Comparison of ENCODE assay signal across 15 cellular contexts in genomic region chr16:81618661-81619060, GRCh38.
DNase-seq lines count a peak whose midpoint lies in the region; ATAC-seq and TF ChIP-seq lines count a peak whose summit lies in the region.
"Had no signal": no experiment of that assay in that cellular context is flagged by ENCODE, and none has a peak within 500 bp of the region (broad histone marks: within the 10 kb centered on the region; RNA-seq: fewer than 3 reads in every experiment).

No MANE protein-coding gene starts in this region.

- H3K27me3 ChIP-seq in CD4-positive, alpha-beta memory T cell (ENCODE audit: insufficient read depth, low read length): no peaks in the 10 kb centered on the region
- H3K27me3 ChIP-seq in neural progenitor cell (no peaks in the 10 kb centered on the region), SJCRH30 (no peaks in the 10 kb centered on the region)
- H3K27me3 ChIP-seq: upper lobe of left lung had no signal

- H2AFZ ChIP-seq in neural progenitor cell (replicated peaks): no peak overlapping the region

- no peak overlapping the region for H3K4me3 ChIP-seq in CD4-positive, alpha-beta memory T cell (ENCODE audit: low read length in 2 of 2)
- no peak overlapping the region for H3K4me3 ChIP-seq in neural progenitor cell
- no peak overlapping the region for H3K4me3 ChIP-seq in SJCRH30
- H3K4me3 ChIP-seq: upper lobe of left lung had no signal

- H3F3A ChIP-seq in neural progenitor cell (ENCODE audit: low read depth): peaks cover 5% of the 10 kb centered on the region

- intact Hi-C loops in CD4-positive, alpha-beta memory T cell (cut with micrococcal nuclease): loop anchor here (5.0 kb wide), 1 partner anchor 96 kb away; no protein-coding TSS in a partner anchor

- ATAC-seq in esophagus mucosa: peak; percentile 27
- ATAC-seq: activated CD8-positive, alpha-beta T cell treated with anti-CD3 and anti-CD28 coated beads, Interleukin-2, amount 10 ng/mL, durations not matched to agents 7 days and 5 days had no signal

- H3K36me3 Mint-ChIP-seq in CD4-positive, alpha-beta memory T cell: peaks cover 4 to 8% of the 10 kb centered on the region in 2 donors
- H3K36me3 Mint-ChIP-seq in neural progenitor cell: peaks cover 14% of the 10 kb centered on the region

- no peak overlapping the region for H3K27ac ChIP-seq in CD4-positive, alpha-beta memory T cell (ENCODE audit: low read depth, low read length)
- H3K27ac ChIP-seq in neural progenitor cell (no peak overlapping the region), SJCRH30 (no peak overlapping the region)

- H3K79me2 ChIP-seq in neural progenitor cell (ENCODE audit: low read depth): peaks cover 5% of the 10 kb centered on the region

- no peaks in the 10 kb centered on the region for H3K9me3 Mint-ChIP-seq in CD4-positive, alpha-beta memory T cell
- peaks cover 10% of the 10 kb centered on the region for H3K9me3 Mint-ChIP-seq in neural progenitor cell

- H4K20me1 ChIP-seq in neural progenitor cell (ENCODE audit: low read depth): peaks cover 32% of the 10 kb centered on the region

- no peak for TF ChIP-seq CTCF in neural progenitor cell (IDR thresholded peaks at IDR 0.05)

- no peaks in the 10 kb centered on the region for H3K9me3 ChIP-seq in CD4-positive, alpha-beta memory T cell (ENCODE audit: control insufficient read depth in 1 of 2, low read length in 2 of 2)
- no peaks in the 10 kb centered on the region for H3K9me3 ChIP-seq in neural progenitor cell (ENCODE audit: low read depth)
- H3K9me3 ChIP-seq in SJCRH30 (replicated peaks): no peaks in the 10 kb centered on the region
- H3K9me3 ChIP-seq: upper lobe of left lung had no signal

- CTCF ChIA-PET in CD4-positive, alpha-beta memory T cell (lab: Charles Lee; ENCODE audit: partially characterized antibody): interaction anchor here (1.0 to 3.3 kb wide), 5 partner anchors 79 to 215 kb away, joined by 3 to 15 read pairs (median 5); no protein-coding TSS in a partner anchor

- H3K4me1 Mint-ChIP-seq in CD4-positive, alpha-beta memory T cell: peaks cover 15 to 24% (median 16%) of the 10 kb centered on the region in 4 donors
- peaks cover 19% of the 10 kb centered on the region for H3K4me1 Mint-ChIP-seq in neural progenitor cell

- peak overlapping the region in 1 of 8 donors; percentile 33 for H3K4me3 Mint-ChIP-seq in CD4-positive, alpha-beta memory T cell
- no peak overlapping the region for H3K4me3 Mint-ChIP-seq in neural progenitor cell
- H3K4me3 Mint-ChIP-seq: activated CD8-positive, alpha-beta T cell treated with anti-CD3 and anti-CD28 coated beads, Interleukin-2, amount 10 ng/mL, durations not matched to agents 7 days and 5 days had no signal

- POLR2A ChIA-PET in CD4-positive, alpha-beta memory T cell (lab: Charles Lee; ENCODE audit: partially characterized antibody): interaction anchor here (1.0 to 1.3 kb wide), 2 partner anchors 101 to 149 kb away, joined by 3 read pairs; no protein-coding TSS in a partner anchor

- no peak for DNase-seq in CD4-positive, alpha-beta memory T cell
- peak; percentile 88 for DNase-seq in NCI-H345 treated with DMSO at 0.1 percent for 48 hours (lab: John Stamatoyannopoulos, UW; ENCODE audit: unreplicated experiment)
- DNase-seq in neural progenitor cell (ENCODE audit: low spot score): peak; percentile 63
- DNase-seq in activated effector memory CD4-positive, alpha-beta T cell treated with Interleukin-2 at 50 U/mL for 16 hours: no peak
- no peak for DNase-seq in SIG-M5 (lab: John Stamatoyannopoulos, UW)
- DNase-seq in germinal center (ENCODE audit: low spot score): no peak
- no peak for DNase-seq in SJCRH30
- DNase-seq: activated CD8-positive, alpha-beta T cell treated with anti-CD3 and anti-CD28 coated beads, Interleukin-2, amount 10 ng/mL, durations not matched to agents 7 days and 5 days; activated gamma-delta T cell treated with Interleukin-2 at 50 U/mL for 16 hours; DND-41; NCI-H1105 treated with DMSO at 0.1 percent for 48 hours; Right ventricle myocardium superior; stimulated activated CD4-positive, alpha-beta T cell treated with anti-CD3 and anti-CD28 coated beads, Interleukin-12 subunit alpha, Interleukin-12 subunit beta, amount 100 ng/mL, for 4 hours; upper lobe of left lung had no signal

- peaks cover 25% of the 10 kb centered on the region for H3K4me1 ChIP-seq in CD4-positive, alpha-beta memory T cell (ENCODE audit: insufficient read depth, low read length)
- peaks cover 15% of the 10 kb centered on the region for H3K4me1 ChIP-seq in neural progenitor cell
- H3K4me1 ChIP-seq in SJCRH30: peaks cover 2% of the 10 kb centered on the region; the same call in 1 of the 2 replicates

- H3K27ac Mint-ChIP-seq in CD4-positive, alpha-beta memory T cell: peak overlapping the region in 5 of 7 donors; percentile 49 to 81 (median 71)
- no peak overlapping the region for H3K27ac Mint-ChIP-seq in neural progenitor cell
- H3K27ac Mint-ChIP-seq: activated CD8-positive, alpha-beta T cell treated with anti-CD3 and anti-CD28 coated beads, Interleukin-2, amount 10 ng/mL, durations not matched to agents 7 days and 5 days had no signal

- peak overlapping the region; percentile 33 for H3K4me2 ChIP-seq in neural progenitor cell

- no peaks in the 10 kb centered on the region for H3K27me3 Mint-ChIP-seq in CD4-positive, alpha-beta memory T cell
- peaks cover 7% of the 10 kb centered on the region for H3K27me3 Mint-ChIP-seq in neural progenitor cell (ENCODE audit: insufficient read depth, low read depth)

- no peaks in the 10 kb centered on the region for H3K36me3 ChIP-seq in CD4-positive, alpha-beta memory T cell (ENCODE audit: insufficient read depth, low read length)
- H3K36me3 ChIP-seq in neural progenitor cell: no peaks in the 10 kb centered on the region
- no peaks in the 10 kb centered on the region for H3K36me3 ChIP-seq in SJCRH30

- no peak overlapping the region for H3K9ac ChIP-seq in neural progenitor cell

Comparison
In these comparisons a context has a peak if more than half of its experiments do, and no peak if none do; other contexts are left out.
1. DNase-seq: peak in NCI-H345 treated with DMSO at 0.1 percent for 48 hours (single experiment) and neural progenitor cell (single experiment); none in CD4-positive, alpha-beta memory T cell (0 of 5), activated effector memory CD4-positive, alpha-beta T cell treated with Interleukin-2 at 50 U/mL for 16 hours (single experiment), SIG-M5 (single experiment), germinal center (single experiment) and SJCRH30 (0 of 2).